In the genomic region with DNA sequence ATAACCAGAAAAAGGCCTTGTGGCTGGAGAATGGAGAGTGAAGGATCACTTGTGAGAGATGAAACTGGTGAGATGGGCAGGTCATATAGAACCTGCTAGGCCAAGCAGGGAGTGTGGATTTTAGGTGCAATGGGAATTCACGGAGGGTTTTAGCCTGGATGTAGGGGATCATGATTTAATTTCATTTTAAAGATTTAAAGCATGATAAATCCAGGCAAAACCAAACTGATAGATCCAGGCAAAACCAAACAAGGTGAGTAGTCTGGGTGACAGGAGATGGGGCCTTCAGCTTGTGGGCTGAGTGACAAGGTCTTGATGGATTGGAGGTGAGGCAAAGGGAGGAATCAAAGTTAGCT, we compare ENCODE assay signal across 10 cellular contexts. TPM values are rescaled to one million over a fixed set of nuclear protein-coding genes. Genes with fewer than 3 reads are reported as not detected.
A peak's percentile ranks its signal among the peaks of the same experiment; 100 is the strongest.
DNase-seq lines count a peak whose midpoint lies in the region; ATAC-seq and TF ChIP-seq lines count a peak whose summit lies in the region.
"Had no signal": no experiment of that assay in that cellular context is flagged by ENCODE, and none has a peak within 500 bp of the region (broad histone marks: within the 10 kb centered on the region; RNA-seq: fewer than 3 reads in every experiment).

No MANE protein-coding gene starts in this region.

- no peak overlapping the region for H4K8ac ChIP-seq in H9 (replicated peaks; ENCODE audit: insufficient read length, low read depth, low read length)

- no peak overlapping the region for H2BK20ac ChIP-seq in H9 (ENCODE audit: low read depth, low read length, poor library complexity, severe bottlenecking)

- H3K4me3 Mint-ChIP-seq in H9 = peak overlapping the region; percentile 77 to 91
- peak overlapping the region; percentile 83 for H3K4me3 Mint-ChIP-seq in activated naive CD8-positive, alpha-beta T cell treated with anti-CD3 and anti-CD28 coated beads, Interleukin-2, amount 10 ng/mL, durations not matched to agents 7 days and 5 days
- H3K4me3 Mint-ChIP-seq in naive thymus-derived CD4-positive, alpha-beta T cell = peak overlapping the region; percentile 85 to 97 (median 94)

- H3K79me1 ChIP-seq in H9 (ENCODE audit: insufficient read depth, low read depth, low read length, poor library complexity, severe bottlenecking) = no peaks in the 10 kb centered on the region

- H2AFZ ChIP-seq in H9 (ENCODE audit: low read length) = no peak overlapping the region

- no peak overlapping the region for H3T11ph ChIP-seq in H9 (ENCODE audit: low read length)

- peaks cover 17% of the 10 kb centered on the region; the same call in 1 of the 2 replicates for H3K4me1 ChIP-seq in H9 (ENCODE audit: insufficient read depth, low read length)
- peaks cover 22 to 29% of the 10 kb centered on the region in 2 donors for H3K4me1 ChIP-seq in naive thymus-derived CD4-positive, alpha-beta T cell (ENCODE audit: control insufficient read depth in 2 of 2, insufficient read depth in 2 of 2, low read length in 2 of 2)
- peaks cover 16% of the 10 kb centered on the region for H3K4me1 ChIP-seq in ovary (ENCODE audit: insufficient read depth)
- peaks cover 2 to 6% of the 10 kb centered on the region in 2 donors for H3K4me1 ChIP-seq in uterus

- peak overlapping the region; percentile 66 for H3K4me2 ChIP-seq in H9 (ENCODE audit: insufficient read depth, insufficient read length, low read length)

- peaks cover 38 to 39% of the 10 kb centered on the region in 2 experiments for H3K4me1 Mint-ChIP-seq in H9
- peaks cover 39% of the 10 kb centered on the region for H3K4me1 Mint-ChIP-seq in activated naive CD8-positive, alpha-beta T cell treated with anti-CD3 and anti-CD28 coated beads, Interleukin-2, amount 10 ng/mL, durations not matched to agents 7 days and 5 days
- H3K4me1 Mint-ChIP-seq in naive thymus-derived CD4-positive, alpha-beta T cell = peaks cover 38 to 59% (median 53%) of the 10 kb centered on the region in 7 donors

- H3K9me3 Mint-ChIP-seq in H9 = no peaks in the 10 kb centered on the region; a peak in 2 of 5 replicates
- H3K9me3 Mint-ChIP-seq in activated naive CD8-positive, alpha-beta T cell treated with anti-CD3 and anti-CD28 coated beads, Interleukin-2, amount 10 ng/mL, durations not matched to agents 7 days and 5 days = no peaks in the 10 kb centered on the region
- H3K9me3 Mint-ChIP-seq in naive thymus-derived CD4-positive, alpha-beta T cell = no peaks in the 10 kb centered on the region

- no peak for ATAC-seq in activated naive CD8-positive, alpha-beta T cell treated with anti-CD3 and anti-CD28 coated beads, Interleukin-2, amount 10 ng/mL, durations not matched to agents 7 days and 5 days (ENCODE audit: low read depth)
- no peak for ATAC-seq in naive thymus-derived CD4-positive, alpha-beta T cell
- no peak for ATAC-seq in HG02759 (IDR thresholded peaks at IDR 0.05; ENCODE audit: unreplicated experiment)

- intact Hi-C loops in naive thymus-derived CD4-positive, alpha-beta T cell (cut with micrococcal nuclease) = loop anchor here (1.0 to 10.0 kb wide), 10 partner anchors 21 to 557 kb away; a partner anchor contains a TSS
- intact Hi-C loops in ovary (cut with DNase I) = no loop called here
- intact Hi-C loops in uterus (cut with DNase I; ENCODE audit: low total_unique reads) = no loop called here

- peaks cover 10% of the 10 kb centered on the region for H3K27me3 Mint-ChIP-seq in H9 (ENCODE audit: low read depth)
- H3K27me3 Mint-ChIP-seq in activated naive CD8-positive, alpha-beta T cell treated with anti-CD3 and anti-CD28 coated beads, Interleukin-2, amount 10 ng/mL, durations not matched to agents 7 days and 5 days = no peaks in the 10 kb centered on the region
- H3K27me3 Mint-ChIP-seq in naive thymus-derived CD4-positive, alpha-beta T cell = no peaks in the 10 kb centered on the region

- H3K56ac ChIP-seq in H9 (ENCODE audit: insufficient read length, low read depth, low read length) = no peak overlapping the region

- H2AK5ac ChIP-seq in H9 (ENCODE audit: insufficient read length, low read length) = no peak overlapping the region

- H3K18ac ChIP-seq in H9 (ENCODE audit: insufficient read length, low read depth, low read length) = no peak overlapping the region

- H2BK15ac ChIP-seq in H9 (ENCODE audit: low read depth, low read length) = no peak overlapping the region

- POLR2A ChIA-PET in activated naive CD8-positive, alpha-beta T cell treated with anti-CD3 and anti-CD28 coated beads, Interleukin-2, amount 10 ng/mL, durations not matched to agents 7 days and 5 days (lab: Charles Lee) = interaction anchor here (0.8 to 17.2 kb wide), 8 partner anchors 9 to 171 kb away, joined by 3 to 505 read pairs (median 6); no protein-coding TSS in a partner anchor
- POLR2A ChIA-PET in naive thymus-derived CD4-positive, alpha-beta T cell (lab: Charles Lee) = interaction anchor here (0.7 to 16.5 kb wide), 4 partner anchors 23 to 99 kb away, joined by 3 to 604 read pairs (median 10); no protein-coding TSS in a partner anchor

- peaks cover 28% of the 10 kb centered on the region; the same call in 1 of the 2 replicates for H3K79me2 ChIP-seq in H9 (ENCODE audit: insufficient read depth, low read length)

- no peaks in the 10 kb centered on the region for H4K20me1 ChIP-seq in H9 (ENCODE audit: control insufficient read depth, insufficient read depth, insufficient read length)

- H3K27ac Mint-ChIP-seq in H9 = peak overlapping the region in 1 of 3 experiments; percentile 51; a peak in 2 of 7 replicates
- peak overlapping the region; percentile 83 for H3K27ac Mint-ChIP-seq in activated naive CD8-positive, alpha-beta T cell treated with anti-CD3 and anti-CD28 coated beads, Interleukin-2, amount 10 ng/mL, durations not matched to agents 7 days and 5 days
- peak overlapping the region; percentile 85 to 96 (median 92) for H3K27ac Mint-ChIP-seq in naive thymus-derived CD4-positive, alpha-beta T cell

- peak overlapping the region; percentile 88; the same call in 1 of the 2 replicates for H3K27ac ChIP-seq in C4-2B
- H3K27ac ChIP-seq in H9 (ENCODE audit: insufficient read length, low read depth, low read length) = no peak overlapping the region
- H3K27ac ChIP-seq in naive thymus-derived CD4-positive, alpha-beta T cell (ENCODE audit: low read depth, low read length) = peak overlapping the region; percentile 83
- H3K27ac ChIP-seq in ovary = no peak overlapping the region
- peak overlapping the region in 1 of 2 donors; percentile 99 for H3K27ac ChIP-seq in uterus

- H3K23me2 ChIP-seq in H9 (ENCODE audit: insufficient read length, low read depth, low read length, poor library complexity, severe bottlenecking) = peaks cover 20% of the 10 kb centered on the region

- no peak for TF ChIP-seq CTCF in C4-2B (conservative IDR thresholded peaks at IDR 0.05)
- TF ChIP-seq CTCF in H9 (conservative IDR thresholded peaks at IDR 0.05) = no peak
- TF ChIP-seq CTCF in ovary (IDR thresholded peaks at IDR 0.05) = no peak
- TF ChIP-seq CTCF in uterus (IDR thresholded peaks at IDR 0.05) = no peak

- H3K36me3 Mint-ChIP-seq in H9 (ENCODE audit: insufficient read depth in 1 of 3, low read depth in 3 of 3) = peaks cover 3 to 14% (median 9%) of the 10 kb centered on the region in 3 experiments; a peak in 6 of 7 replicates
- H3K36me3 Mint-ChIP-seq in activated naive CD8-positive, alpha-beta T cell treated with anti-CD3 and anti-CD28 coated beads, Interleukin-2, amount 10 ng/mL, durations not matched to agents 7 days and 5 days = peaks cover 15% of the 10 kb centered on the region
- H3K36me3 Mint-ChIP-seq in naive thymus-derived CD4-positive, alpha-beta T cell = peaks cover 0 to 22% (median 4%) of the 10 kb centered on the region in 5 donors

- no CpG with 5 or more reads among the region's 1 CpG for WGBS in H9 (ENCODE audit: extremely low coverage, insufficient read length, low lambda C conversion rate)
- WGBS in ovary, 3 donors = 90 to 98% (median 96%) methylated on average over 1 of the region's 1 CpG

- no peak for DNase-seq in H9
- DNase-seq in activated naive CD8-positive, alpha-beta T cell treated with anti-CD3 and anti-CD28 coated beads, Interleukin-2, amount 10 ng/mL, durations not matched to agents 7 days and 5 days = no peak
- no peak for DNase-seq in naive thymus-derived CD4-positive, alpha-beta T cell
- DNase-seq in ovary = no peak
- no peak for DNase-seq in medulla oblongata (ENCODE audit: extremely low spot score)
- DNase-seq in uterus = no peak
- DNase-seq: cortex of kidney had no signal

- no peak overlapping the region for H2BK5ac ChIP-seq in H9 (ENCODE audit: insufficient read length, low read length)

- CTCF ChIA-PET in naive thymus-derived CD4-positive, alpha-beta T cell (lab: Charles Lee) = interaction anchor here (0.8 to 14.7 kb wide), 24 partner anchors 8 to 209 kb away, joined by 3 to 236 read pairs (median 6); a partner anchor contains a TSS

- no peak overlapping the region for H4K91ac ChIP-seq in H9 (ENCODE audit: insufficient read length, low read depth, low read length)

- H3K9me3 ChIP-seq in H9 (ENCODE audit: control insufficient read depth, low read depth, low read length) = no peaks in the 10 kb centered on the region
- H3K9me3 ChIP-seq in naive thymus-derived CD4-positive, alpha-beta T cell (ENCODE audit: control insufficient read depth in 2 of 3, low read length in 3 of 3) = no peaks in the 10 kb centered on the region
- H3K9me3 ChIP-seq in ovary = no peaks in the 10 kb centered on the region
- H3K9me3 ChIP-seq in uterus = no peaks in the 10 kb centered on the region
- H3K9me3 ChIP-seq: spleen had no signal

- no peak overlapping the region for H4K5ac ChIP-seq in H9 (ENCODE audit: insufficient read length, low read depth, low read length)

- peak overlapping the region; percentile 82 for H3K4me3 ChIP-seq in naive thymus-derived CD4-positive, alpha-beta T cell (ENCODE audit: low read length)
- H3K4me3 ChIP-seq in ovary (no peak overlapping the region), uterus (no peak overlapping the region)

- no peaks in the 10 kb centered on the region for H3K36me3 ChIP-seq in naive thymus-derived CD4-positive, alpha-beta T cell (ENCODE audit: control insufficient read depth in 2 of 3, insufficient read depth in 3 of 3, low read length in 3 of 3)
- no peaks in the 10 kb centered on the region for H3K36me3 ChIP-seq in ovary
- no peaks in the 10 kb centered on the region for H3K36me3 ChIP-seq in uterus
- H3K36me3 ChIP-seq: spleen had no signal

- no peak overlapping the region for H3K23ac ChIP-seq in H9 (ENCODE audit: insufficient read length, low read depth, low read length)

- no peak overlapping the region for H3K9ac ChIP-seq in H9 (ENCODE audit: extremely low read depth, insufficient read length, low read length)

- no peak for TF ChIP-seq EP300 in ovary (IDR thresholded peaks at IDR 0.05)

- H2BK120ac ChIP-seq in H9 (ENCODE audit: low read depth, low read length, poor library complexity, severe bottlenecking) = no peak overlapping the region

- H3K27me3 ChIP-seq in H9 (ENCODE audit: insufficient read depth, low read length) (no peaks in the 10 kb centered on the region), ovary (no peaks in the 10 kb centered on the region), uterus (no peaks in the 10 kb centered on the region)
- no peaks in the 10 kb centered on the region for H3K27me3 ChIP-seq in naive thymus-derived CD4-positive, alpha-beta T cell (ENCODE audit: control insufficient read depth in 2 of 2, insufficient read depth in 2 of 2, low read length in 2 of 2)

- H3K4ac ChIP-seq in H9 (ENCODE audit: low read depth, low read length) = no peak overlapping the region

- H3K14ac ChIP-seq in H9 (ENCODE audit: insufficient read depth, low read length) = no peak overlapping the region

- no peak for TF ChIP-seq POLR2A in ovary (IDR thresholded peaks at IDR 0.05)
- no peak for TF ChIP-seq POLR2A in uterus (IDR thresholded peaks at IDR 0.05)

- no peak overlapping the region for H2BK12ac ChIP-seq in H9 (ENCODE audit: insufficient read length, low read depth, low read length)

RNA-seq across cellular contexts. Expression of a gene that starts 1.5 kb away (rescaled TPM):
- total RNA-seq in H9 (2021) = 161 and 171 TPM in 2 replicates
- total RNA-seq in activated naive CD8-positive, alpha-beta T cell treated with anti-CD3 and anti-CD28 coated beads, Interleukin-2, amount 10 ng/mL, durations not matched to agents 7 days and 5 days = 100 to 1,000 TPM; 419 to 425 TPM
- 100 to 1,000 TPM; 343 to 559 (median 418) TPM for total RNA-seq in naive thymus-derived CD4-positive, alpha-beta T cell
- polyA plus RNA-seq in naive thymus-derived CD4-positive, alpha-beta T cell = 100 to 1,000 TPM in 1 of 2 donors, 10 to 100 TPM in 1; 36.9 to 105 TPM
- total RNA-seq in ovary = 100 to 1,000 TPM in 5 of 7 donors, 10 to 100 TPM in 2; 63.0 to 158 (median 104) TPM
- polyA plus RNA-seq in ovary = 10 to 100 TPM; 56.1 to 77.2 TPM
- 100 to 1,000 TPM in 3 of 4 donors, 10 to 100 TPM in 1; 38.8 to 180 (median 138) TPM for total RNA-seq in uterus

Comparison
In these comparisons a context has a peak if more than half of its experiments do, and no peak if none do; other contexts are left out.
1. H3K27ac ChIP-seq: peak in C4-2B (single experiment) and naive thymus-derived CD4-positive, alpha-beta T cell (single experiment); none in H9 (single experiment) and ovary (0 of 2).
2. intact Hi-C loops: an anchor here in naive thymus-derived CD4-positive, alpha-beta T cell (1.0 to 10.0 kb wide); none called in ovary and uterus.
3. Peak in every context shown above with its lines, with median percentiles within 50 percentile points of each other: H3K4me3 Mint-ChIP-seq.